ENCODE assay signal across 8 cellular contexts in genomic region chr2:238098854-238099708, GRCh38. TPM values are rescaled to one million over a fixed set of nuclear protein-coding genes. Genes with fewer than 3 reads are reported as not detected.
A peak's percentile ranks its signal among the peaks of the same experiment; 100 is the strongest.
DNase-seq lines count a peak whose midpoint lies in the region; ATAC-seq and TF ChIP-seq lines count a peak whose summit lies in the region.
"Had no signal": no experiment of that assay in that cellular context is flagged by ENCODE, and none has a peak within 500 bp of the region (broad histone marks: within the 10 kb centered on the region; RNA-seq: fewer than 3 reads in every experiment).

No MANE protein-coding gene starts in this region.

- ATAC-seq in GM19455 (IDR thresholded peaks at IDR 0.05; ENCODE audit: unreplicated experiment) = peak; percentile 23
- ATAC-seq in GM21360 (IDR thresholded peaks at IDR 0.05; ENCODE audit: unreplicated experiment) = no peak

- no peak for TF ChIP-seq CTCF in MM.1S (IDR thresholded peaks at IDR 0.05; ENCODE audit: low read length)
- no peak for TF ChIP-seq CTCF in stomach (IDR thresholded peaks at IDR 0.05)
- no peak for TF ChIP-seq CTCF in thyroid gland (IDR thresholded peaks at IDR 0.05)

- no peak for DNase-seq in MM.1S
- peak; percentile 49 for DNase-seq in fibroblast of gingiva (ENCODE audit: low read depth)
- peak; percentile 23 for DNase-seq in stomach
- no peak for DNase-seq in NCI-H2227 treated with DMSO at 0.1 percent for 48 hours (lab: John Stamatoyannopoulos, UW)
- no peak for DNase-seq in thyroid gland

- no peaks in the 10 kb centered on the region for H3K27me3 ChIP-seq in MM.1S (replicated peaks; ENCODE audit: insufficient read depth, low read length)
- H3K27me3 ChIP-seq in stomach = no peaks in the 10 kb centered on the region
- no peaks in the 10 kb centered on the region for H3K27me3 ChIP-seq in thyroid gland

- H3K4me3 ChIP-seq in MM.1S (ENCODE audit: low read length) (no peak overlapping the region), stomach (no peak overlapping the region), thyroid gland (replicated peaks in 1 of 3) (no peak overlapping the region)

- no peak overlapping the region for H2AFZ ChIP-seq in MM.1S (ENCODE audit: low read length)

- no peaks in the 10 kb centered on the region for H3K9me3 ChIP-seq in MM.1S (replicated peaks; ENCODE audit: insufficient read depth, low read length)
- no peaks in the 10 kb centered on the region for H3K9me3 ChIP-seq in stomach
- H3K9me3 ChIP-seq in thyroid gland = no peaks in the 10 kb centered on the region

- TF ChIP-seq EP300 in stomach (IDR thresholded peaks at IDR 0.05) = no peak

- intact Hi-C loops in stomach (cut with DNase I; ENCODE audit: low total_unique reads) (no loop called here), thyroid gland (cut with DNase I) (no loop called here)

- no peak overlapping the region for H3K27ac ChIP-seq in MM.1S (ENCODE audit: low read length)
- peak overlapping the region in 4 of 5 donors; percentile 8 to 64 (median 18) for H3K27ac ChIP-seq in stomach
- H3K27ac ChIP-seq in thyroid gland = no peak overlapping the region

- H3K4me2 ChIP-seq in MM.1S (ENCODE audit: low read depth, low read length) = peak overlapping the region; percentile 46; the same call in 1 of the 2 replicates

- H3K9me2 ChIP-seq in MM.1S (replicated peaks; ENCODE audit: insufficient read depth, low read length) = no peaks in the 10 kb centered on the region

- no peaks in the 10 kb centered on the region for H3F3A ChIP-seq in MM.1S (ENCODE audit: insufficient read depth, low read length)

- no peaks in the 10 kb centered on the region for H4K20me1 ChIP-seq in MM.1S (ENCODE audit: insufficient read depth, low read length)

- H3K4me1 ChIP-seq in MM.1S (ENCODE audit: low read length) = no peaks in the 10 kb centered on the region
- H3K4me1 ChIP-seq in stomach = peaks cover 0 to 19% (median 2%) of the 10 kb centered on the region in 4 donors
- peaks cover 0 to 6% of the 10 kb centered on the region in 2 donors for H3K4me1 ChIP-seq in thyroid gland

- no peaks in the 10 kb centered on the region for H3K79me2 ChIP-seq in MM.1S (ENCODE audit: low read length)

- TF ChIP-seq POLR2A in stomach (IDR thresholded peaks at IDR 0.05) = no peak
- no peak for TF ChIP-seq POLR2A in thyroid gland (IDR thresholded peaks at IDR 0.05)

- 69 to 74% (median 72%) methylated on average over 17 of the region's 17 CpGs for WGBS in stomach, 5 donors
- 73 to 84% methylated on average over 17 of the region's 17 CpGs for WGBS in thyroid gland, 2 donors

- H3K36me3 ChIP-seq in MM.1S (replicated peaks; ENCODE audit: insufficient read depth, low read length) (no peaks in the 10 kb centered on the region), stomach (peaks cover 0 to 6% (median 2%) of the 10 kb centered on the region in 4 donors), thyroid gland (no peaks in the 10 kb centered on the region)

- no peak overlapping the region for H3K9ac ChIP-seq in MM.1S (ENCODE audit: low read length)

RNA-seq across cellular contexts. Expression of gene ESPNL, which starts 1.1 kb away (rescaled TPM):
- 1 to 10 TPM in 1 of 5 donors, under 1 TPM in 1, not detected in 3; 0.73 to 1.3 TPM for total RNA-seq in stomach
- under 1 TPM; 0.05 to 0.31 (median 0.25) TPM for polyA plus RNA-seq in stomach
- 1 to 10 TPM in 3 of 4 donors, under 1 TPM in 1; 0.11 to 3.8 (median 2.6) TPM for total RNA-seq in thyroid gland

RNA-seq across cellular contexts. Expression of gene SCLY, which starts 38.3 kb away (rescaled TPM):
- total RNA-seq in stomach (10 to 100 TPM in 4 of 5 donors, 1 to 10 TPM in 1; 7.2 to 12.8 (median 12.1) TPM), thyroid gland (10 to 100 TPM; 21.8 to 48.2 (median 31.0) TPM)
- polyA plus RNA-seq in stomach = 10 to 100 TPM in 1 of 3 donors, 1 to 10 TPM in 2; 5.4 to 11.3 (median 9.9) TPM

RNA-seq across cellular contexts. Expression of gene KLHL30, which starts 39.4 kb away (rescaled TPM):
- total RNA-seq in stomach (1 to 10 TPM in 2 of 5 donors, under 1 TPM in 1, not detected in 2; 0.29 to 1.7 (median 1.3) TPM), thyroid gland (under 1 TPM; 0.20 to 0.67 (median 0.38) TPM)
- under 1 TPM; 0.06 to 0.46 (median 0.15) TPM for polyA plus RNA-seq in stomach
- total RNA-seq: activated CD8-positive, alpha-beta memory T cell treated with anti-CD3 and anti-CD28 coated beads for 36 hours had no signal

RNA-seq across cellular contexts. Expression of gene ERFE, which starts 59.7 kb away (rescaled TPM):
- total RNA-seq in stomach (1 to 10 TPM in 1 of 5 donors, under 1 TPM in 1, not detected in 3; 0.89 to 1.1 TPM), thyroid gland (10 to 100 TPM in 1 of 4 donors, 1 to 10 TPM in 3; 2.8 to 15.3 (median 5.8) TPM)
- under 1 TPM in 2 of 3 donors, not detected in 1; 0.13 to 0.75 TPM for polyA plus RNA-seq in stomach

Comparison
In these comparisons a context has a peak if more than half of its experiments do, and no peak if none do; other contexts are left out.
1. DNase-seq: peak in fibroblast of gingiva (single experiment) and stomach (single experiment); none in MM.1S (single experiment), NCI-H2227 treated with DMSO at 0.1 percent for 48 hours (single experiment) and thyroid gland (0 of 2).
2. H3K27ac ChIP-seq: peak in stomach (4 of 5); none in MM.1S (single experiment) and thyroid gland (0 of 3).